Comparison of ENCODE assay signal across 8 cellular contexts in genomic region chr1:19341201-19342076, GRCh38. TPM values are rescaled to one million over a fixed set of nuclear protein-coding genes. Genes with fewer than 3 reads are reported as not detected.
DNase-seq lines count a peak whose midpoint lies in the region; ATAC-seq and TF ChIP-seq lines count a peak whose summit lies in the region.

No MANE protein-coding gene starts in this region.

- H3K27me3 Mint-ChIP-seq in activated CD4-positive, alpha-beta memory T cell treated with anti-CD3 and anti-CD28 coated beads for 36 hours, result no peaks in the 10 kb centered on the region

- peak; percentile 54 for TF ChIP-seq CTCF in lung (IDR thresholded peaks at IDR 0.05; ENCODE audit: control extremely low read depth, extremely low read depth)

- H3K4me1 Mint-ChIP-seq in activated CD4-positive, alpha-beta memory T cell treated with anti-CD3 and anti-CD28 coated beads for 36 hours (ENCODE audit: low read depth), result peaks cover 18% of the 10 kb centered on the region

- H3K27ac Mint-ChIP-seq in activated CD4-positive, alpha-beta memory T cell treated with anti-CD3 and anti-CD28 coated beads for 36 hours, result peak overlapping the region; percentile 0

- peaks cover 25% of the 10 kb centered on the region for H3K36me3 Mint-ChIP-seq in activated CD4-positive, alpha-beta memory T cell treated with anti-CD3 and anti-CD28 coated beads for 36 hours

- POLR2A ChIA-PET in activated CD4-positive, alpha-beta memory T cell treated with anti-CD3 and anti-CD28 coated beads for 36 hours (lab: Charles Lee), result no interaction called here

- H3K27ac ChIP-seq in lung (ENCODE audit: low read depth in 1 of 2, low read length in 1 of 2), result no peak overlapping the region

- intact Hi-C loops in activated CD4-positive, alpha-beta memory T cell treated with anti-CD3 and anti-CD28 coated beads for 36 hours (cut with micrococcal nuclease), result loop anchor here (1.0 kb wide), 1 partner anchor 312 kb away; no protein-coding TSS in a partner anchor

- DNase-seq in NK-92 treated with Interleukin-12 subunit alpha and Interleukin-12 subunit beta, amount 100 ng/mL, for 24 hours (lab: John Stamatoyannopoulos, UW), result peak; percentile 7
- DNase-seq in NK-92 (lab: John Stamatoyannopoulos, UW; ENCODE audit: unreplicated experiment), result no peak
- DNase-seq in NCI-H2227 treated with DMSO at 0.1 percent for 48 hours (lab: John Stamatoyannopoulos, UW), result peak; percentile 20
- DNase-seq in activated CD4-positive, alpha-beta memory T cell treated with anti-CD3 and anti-CD28 coated beads for 36 hours, result peak; percentile 86
- peak; percentile 30 to 70 for DNase-seq in dermis microvascular lymphatic vessel endothelial cell (ENCODE audit: low read depth in 2 of 2)
- peak; percentile 72 for DNase-seq in lung (ENCODE audit: low spot score)
- DNase-seq in stimulated activated CD8-positive, alpha-beta memory T cell treated with anti-CD3 and anti-CD28 coated beads, Interleukin-15, amount 100 ng/mL, for 1 hour (ENCODE audit: low read depth), result peak; percentile 58

- H3K27me3 ChIP-seq in lung (ENCODE audit: control insufficient read depth, insufficient read depth), result no peaks in the 10 kb centered on the region

- no peaks in the 10 kb centered on the region for H3K9me3 Mint-ChIP-seq in activated CD4-positive, alpha-beta memory T cell treated with anti-CD3 and anti-CD28 coated beads for 36 hours

- peaks cover 15 to 53% of the 10 kb centered on the region in 2 donors for H3K36me3 ChIP-seq in lung (ENCODE audit: control insufficient read depth in 2 of 2, insufficient read depth in 2 of 2, low read length in 2 of 2)

- H3K9me3 ChIP-seq in lung (ENCODE audit: control insufficient read depth in 2 of 2, insufficient read depth in 1 of 2, low read length in 1 of 2), result no peaks in the 10 kb centered on the region

- CTCF ChIA-PET in activated CD4-positive, alpha-beta memory T cell treated with anti-CD3 and anti-CD28 coated beads for 36 hours (lab: Charles Lee), result interaction anchor here (0.8 to 5.6 kb wide), 14 partner anchors 9 to 319 kb away, joined by 3 to 53 read pairs (median 4); partner anchors contain the start of gene SLC66A1

- no peaks in the 10 kb centered on the region for H3K4me1 ChIP-seq in lung (ENCODE audit: control insufficient read depth in 2 of 2, insufficient read depth in 2 of 2, low read length in 2 of 2)

- H3K4me3 ChIP-seq in lung, result no peak overlapping the region

- H3K4me3 Mint-ChIP-seq in activated CD4-positive, alpha-beta memory T cell treated with anti-CD3 and anti-CD28 coated beads for 36 hours, result no peak overlapping the region

- WGBS in lung, 2 donors, result 65 to 68% methylated on average over 25 of the region's 25 CpGs

- ATAC-seq in lung (ENCODE audit: insufficient read depth, low FRiP score) (peak; percentile 71), HG02852 (IDR thresholded peaks at IDR 0.05; ENCODE audit: unreplicated experiment) (no peak)

RNA-seq across cellular contexts. Expression of gene SLC66A1, which starts 29.3 kb away (rescaled TPM):
- total RNA-seq in activated CD4-positive, alpha-beta memory T cell treated with anti-CD3 and anti-CD28 coated beads for 36 hours, result 1 to 10 TPM; 6.8 to 7.9 TPM
- total RNA-seq in dermis microvascular lymphatic vessel endothelial cell (10.9 and 18.5 TPM in 2 replicates), lung (10 to 100 TPM; 15.9 to 22.4 TPM)
- polyA plus RNA-seq in lung, result 10 to 100 TPM; 19.9 to 20.7 TPM

RNA-seq across cellular contexts. Expression of gene AKR7A2, which starts 29.5 kb away (rescaled TPM):
- total RNA-seq in activated CD4-positive, alpha-beta memory T cell treated with anti-CD3 and anti-CD28 coated beads for 36 hours, result 10 to 100 TPM; 45.5 to 49.4 TPM
- total RNA-seq in dermis microvascular lymphatic vessel endothelial cell, result 49.7 and 67.5 TPM in 2 replicates
- 10 to 100 TPM; 49.5 to 54.0 TPM for total RNA-seq in lung
- polyA plus RNA-seq in lung, result 10 to 100 TPM; 15.3 to 36.4 TPM

RNA-seq across cellular contexts. Expression of gene AKR7A3, which starts 52.9 kb away (rescaled TPM):
- total RNA-seq in activated CD4-positive, alpha-beta memory T cell treated with anti-CD3 and anti-CD28 coated beads for 36 hours, result under 1 TPM; 0.80 to 0.88 TPM
- 0.13 and 0.25 TPM in 2 replicates for total RNA-seq in dermis microvascular lymphatic vessel endothelial cell
- total RNA-seq in lung, result 1 to 10 TPM in 1 of 2 donors, under 1 TPM in 1; 0.74 to 1.3 TPM
- under 1 TPM; 0.23 to 0.91 TPM for polyA plus RNA-seq in lung
